In genomic region chr5:35622974-35623373, GRCh38 we compare ENCODE assay signal across 15 cellular contexts.
"Had no signal": no experiment of that assay in that cellular context is flagged by ENCODE, and none has a peak within 500 bp of the region (broad histone marks: within the 10 kb centered on the region; RNA-seq: fewer than 3 reads in every experiment).

No MANE protein-coding gene starts in this region.

- H3K27ac Mint-ChIP-seq: activated B cell treated with CpG ODN at 0.5 μM for 24 hours; dendritic cell treated with granulocyte-macrophage colony-stimulating factor and Interleukin-4, amounts not matched to agents 40 ng/mL and 50 ng/mL, for 4 days; memory B cell; neural progenitor cell; T-helper 17 cell had no signal

- H3K27me3 Mint-ChIP-seq: dendritic cell treated with granulocyte-macrophage colony-stimulating factor and Interleukin-4, amounts not matched to agents 40 ng/mL and 50 ng/mL, for 4 days; T-helper 17 cell had no signal

- ATAC-seq: psoas muscle, right cardiac atrium, T-helper 17 cell had no signal

- DNase-seq: activated B cell treated with CpG ODN at 0.5 μM for 24 hours; activated CD4-positive, alpha-beta T cell treated with anti-CD3 and anti-CD28 coated beads for 48 hours; activated effector memory CD4-positive, alpha-beta T cell treated with anti-CD3 and anti-CD28 coated beads, Interleukin-2, amount 50 U/mL, for 16 hours; amniotic stem cell; effector memory CD4-positive, alpha-beta T cell; esophagus squamous epithelium; ovary; psoas muscle; right cardiac atrium; T-helper 17 cell; upper lobe of left lung had no signal

- H3K9me3 Mint-ChIP-seq: activated B cell treated with CpG ODN at 0.5 μM for 24 hours; activated naive CD4-positive, alpha-beta T cell treated with anti-CD3 and anti-CD28 coated beads, Interleukin-2, amount 50 U/mL, for 72 hours; dendritic cell treated with granulocyte-macrophage colony-stimulating factor and Interleukin-4, amounts not matched to agents 40 ng/mL and 50 ng/mL, for 4 days; memory B cell; neural progenitor cell had no signal

- H3K4me3 Mint-ChIP-seq: activated B cell treated with CpG ODN at 0.5 μM for 24 hours; dendritic cell treated with granulocyte-macrophage colony-stimulating factor and Interleukin-4, amounts not matched to agents 40 ng/mL and 50 ng/mL, for 4 days; memory B cell; neural progenitor cell; T-helper 17 cell had no signal

- H3K4me1 Mint-ChIP-seq: memory B cell had no signal

- H3K36me3 Mint-ChIP-seq: activated naive CD4-positive, alpha-beta T cell treated with anti-CD3 and anti-CD28 coated beads, Interleukin-2, amount 50 U/mL, for 72 hours; memory B cell; neural progenitor cell had no signal
